In the genomic region with DNA sequence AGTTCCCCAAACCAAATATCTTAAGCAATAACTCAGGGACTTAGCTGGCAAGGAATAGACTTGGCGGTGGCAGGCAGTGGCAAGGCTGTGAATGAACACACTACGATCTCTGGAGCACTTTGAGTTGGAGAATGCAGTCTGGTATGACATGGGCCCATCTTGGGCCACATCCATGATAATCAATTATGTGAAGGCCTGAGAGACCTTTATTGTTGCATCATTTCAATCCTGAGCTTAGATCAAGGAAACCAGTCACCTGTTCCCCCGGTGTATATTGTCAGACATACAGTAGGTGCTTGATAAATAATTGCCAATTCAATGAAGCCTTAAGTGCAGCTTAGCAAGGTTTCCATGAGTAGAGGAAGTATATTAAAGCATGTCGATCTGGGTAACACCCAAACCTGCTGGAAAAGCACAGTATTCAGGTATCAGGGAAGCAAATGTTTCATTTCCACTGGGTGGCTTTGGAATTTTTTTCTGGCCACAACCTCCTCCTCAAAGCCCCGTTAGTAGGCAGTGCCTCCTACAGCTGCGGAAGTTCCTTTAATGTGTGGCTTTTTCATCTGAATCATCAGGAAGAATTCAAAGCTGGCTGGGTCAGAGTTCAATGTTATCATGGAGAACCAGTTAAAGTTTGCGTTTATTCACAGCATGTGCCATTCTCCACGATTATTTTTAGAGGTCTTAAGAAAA, we compare ENCODE assay signal across 9 cellular contexts. TPM values are rescaled to one million over a fixed set of nuclear protein-coding genes. Genes with fewer than 3 reads are reported as not detected.
DNase-seq lines count a peak whose midpoint lies in the region; ATAC-seq, FAIRE-seq and TF ChIP-seq lines count a peak whose summit lies in the region.
"Had no signal": no experiment of that assay in that cellular context is flagged by ENCODE, and none has a peak within 500 bp of the region (broad histone marks: within the 10 kb centered on the region; RNA-seq: fewer than 3 reads in every experiment).

No MANE protein-coding gene starts in this region.

- peak; percentile 40 for DNase-seq in Calu3
- peak; percentile 69 for DNase-seq in LoVo (ENCODE audit: low spot score)
- DNase-seq in astrocyte (ENCODE audit: low read depth) = peak; percentile 85
- no peak for DNase-seq in naive thymus-derived CD4-positive, alpha-beta T cell
- no peak for DNase-seq in NCI-H69 (lab: John Stamatoyannopoulos, UW)
- no peak for DNase-seq in NCI-H345 (lab: John Stamatoyannopoulos, UW)
- no peak for DNase-seq in H7
- no peak for DNase-seq in stimulated activated naive B cell treated with anti-CD40 and anti-IgM and Interleukin-4, amounts not matched to agents 10 μg/mL and 1 μg/mL and 100 μg/mL, for 72 hours
- DNase-seq: esophagus squamous epithelium had no signal

- intact Hi-C loops in Calu3 (cut with micrococcal nuclease; ENCODE audit: unreplicated experiment) = no loop called here
- intact Hi-C loops in naive thymus-derived CD4-positive, alpha-beta T cell (cut with micrococcal nuclease) = loop anchor here (1.0 to 2.0 kb wide), 2 partner anchors 10 to 19 kb away; a partner anchor contains a TSS

- H2AFZ ChIP-seq in astrocyte (ENCODE audit: low read depth, low read length) = peak overlapping the region; percentile 53

- peak overlapping the region; percentile 46 for H3K9ac ChIP-seq in astrocyte (ENCODE audit: low read length)

- FAIRE-seq in astrocyte (lab: Jason Lieb, UNC) = peak; percentile 83

- CTCF ChIA-PET in Calu3 (lab: Charles Lee) = interaction anchor here (0.6 kb wide), 1 partner anchor 63 kb away, joined by 5 read pairs; a partner anchor contains a TSS
- CTCF ChIA-PET in naive thymus-derived CD4-positive, alpha-beta T cell (lab: Charles Lee) = interaction anchor here (1.1 to 2.6 kb wide), 2 partner anchors 9 to 28 kb away, joined by 3 to 11 read pairs; a partner anchor contains a TSS

- H3K4me3 ChIP-seq in astrocyte (ENCODE audit: insufficient read depth, low read depth, low read length) (peak overlapping the region; percentile 6), H7 (ENCODE audit: insufficient read depth, low read depth, low read length) (no peak overlapping the region)
- H3K4me3 ChIP-seq in naive thymus-derived CD4-positive, alpha-beta T cell (ENCODE audit: low read length) = no peak overlapping the region
- H3K4me3 ChIP-seq: esophagus squamous epithelium had no signal

- peaks cover 53% of the 10 kb centered on the region for H3K4me1 ChIP-seq in astrocyte (ENCODE audit: insufficient read depth, low read length)
- peaks cover 33 to 58% of the 10 kb centered on the region in 2 donors for H3K4me1 ChIP-seq in naive thymus-derived CD4-positive, alpha-beta T cell (ENCODE audit: control insufficient read depth in 2 of 2, insufficient read depth in 2 of 2, low read length in 2 of 2)

- TF ChIP-seq CTCF in Calu3 (IDR thresholded peaks at IDR 0.05; ENCODE audit: unreplicated experiment) (no peak), astrocyte (IDR thresholded peaks at IDR 0.05; ENCODE audit: insufficient read depth, low read depth, low read length) (no peak)

- H3K27ac Mint-ChIP-seq in Calu3 (ENCODE audit: unreplicated experiment) (no peak overlapping the region), astrocyte (ENCODE audit: unreplicated experiment) (peak overlapping the region; percentile 77)
- H3K27ac Mint-ChIP-seq in naive thymus-derived CD4-positive, alpha-beta T cell = peak overlapping the region; percentile 50 to 98 (median 92)
- H3K27ac Mint-ChIP-seq in stimulated activated naive B cell treated with anti-CD40 and anti-IgM and Interleukin-4, amounts not matched to agents 10 μg/mL and 1 μg/mL and 100 μg/mL, for 72 hours = no peak overlapping the region

- H3K4me2 ChIP-seq in astrocyte (ENCODE audit: low read length) = peak overlapping the region; percentile 71

- H3K4me1 Mint-ChIP-seq in Calu3 (ENCODE audit: low read depth, unreplicated experiment) = peaks cover 13% of the 10 kb centered on the region
- peaks cover 48% of the 10 kb centered on the region for H3K4me1 Mint-ChIP-seq in astrocyte (ENCODE audit: low read depth, unreplicated experiment)
- H3K4me1 Mint-ChIP-seq in naive thymus-derived CD4-positive, alpha-beta T cell = peaks cover 41 to 84% (median 64%) of the 10 kb centered on the region in 7 donors
- peaks cover 8 to 19% of the 10 kb centered on the region in 2 donors for H3K4me1 Mint-ChIP-seq in stimulated activated naive B cell treated with anti-CD40 and anti-IgM and Interleukin-4, amounts not matched to agents 10 μg/mL and 1 μg/mL and 100 μg/mL, for 72 hours

- H3K27me3 ChIP-seq in astrocyte (ENCODE audit: insufficient read depth, low read length) (no peaks in the 10 kb centered on the region), H7 (ENCODE audit: control insufficient read depth, insufficient read depth, low read length) (peaks cover 6% of the 10 kb centered on the region)
- H3K27me3 ChIP-seq in naive thymus-derived CD4-positive, alpha-beta T cell (ENCODE audit: control insufficient read depth in 2 of 2, insufficient read depth in 2 of 2, low read length in 2 of 2) = no peaks in the 10 kb centered on the region
- H3K27me3 ChIP-seq: esophagus squamous epithelium had no signal

- no peaks in the 10 kb centered on the region for H3K9me3 Mint-ChIP-seq in Calu3 (ENCODE audit: low read depth, unreplicated experiment)
- H3K9me3 Mint-ChIP-seq in astrocyte (ENCODE audit: unreplicated experiment) = no peaks in the 10 kb centered on the region
- H3K9me3 Mint-ChIP-seq in naive thymus-derived CD4-positive, alpha-beta T cell = no peaks in the 10 kb centered on the region
- H3K9me3 Mint-ChIP-seq in stimulated activated naive B cell treated with anti-CD40 and anti-IgM and Interleukin-4, amounts not matched to agents 10 μg/mL and 1 μg/mL and 100 μg/mL, for 72 hours = no peaks in the 10 kb centered on the region

- ATAC-seq in naive thymus-derived CD4-positive, alpha-beta T cell = no peak
- no peak for ATAC-seq in stimulated activated naive B cell treated with anti-CD40 and anti-IgM and Interleukin-4, amounts not matched to agents 10 μg/mL and 1 μg/mL and 100 μg/mL, for 72 hours (replicated peaks)

- no TSS peak for BruUV-seq in Calu3 (replicated peaks; lab: Mats Ljungman, UMichigan)

- peak overlapping the region; percentile 81 for H3K27ac ChIP-seq in astrocyte (ENCODE audit: low read depth, low read length)
- H3K27ac ChIP-seq in naive thymus-derived CD4-positive, alpha-beta T cell (ENCODE audit: low read depth, low read length) = peak overlapping the region; percentile 36

- H4K20me1 ChIP-seq in astrocyte (ENCODE audit: insufficient read depth, low read length) = no peaks in the 10 kb centered on the region

- H3K9me3 ChIP-seq in astrocyte (ENCODE audit: insufficient read depth, low read depth, low read length) = no peaks in the 10 kb centered on the region
- H3K9me3 ChIP-seq in naive thymus-derived CD4-positive, alpha-beta T cell (ENCODE audit: control insufficient read depth in 2 of 3, low read length in 3 of 3) = no peaks in the 10 kb centered on the region
- H3K9me3 ChIP-seq: esophagus squamous epithelium had no signal

- H3K36me3 ChIP-seq in astrocyte (ENCODE audit: insufficient read depth, low read length) (no peaks in the 10 kb centered on the region), H7 (replicated peaks; ENCODE audit: control insufficient read depth, insufficient read depth, low read length) (no peaks in the 10 kb centered on the region)
- no peaks in the 10 kb centered on the region for H3K36me3 ChIP-seq in naive thymus-derived CD4-positive, alpha-beta T cell (ENCODE audit: control insufficient read depth in 2 of 3, insufficient read depth in 3 of 3, low read length in 3 of 3)
- H3K36me3 ChIP-seq: esophagus squamous epithelium had no signal

- H3K36me3 Mint-ChIP-seq in Calu3 (ENCODE audit: insufficient read depth, unreplicated experiment) (no peaks in the 10 kb centered on the region), astrocyte (ENCODE audit: low read depth, unreplicated experiment) (peaks cover under 1% of the 10 kb centered on the region)
- H3K36me3 Mint-ChIP-seq in naive thymus-derived CD4-positive, alpha-beta T cell = peaks cover 0 to 17% (median 9%) of the 10 kb centered on the region in 5 donors
- H3K36me3 Mint-ChIP-seq in stimulated activated naive B cell treated with anti-CD40 and anti-IgM and Interleukin-4, amounts not matched to agents 10 μg/mL and 1 μg/mL and 100 μg/mL, for 72 hours = peaks cover 12 to 14% of the 10 kb centered on the region in 2 donors

- no peaks in the 10 kb centered on the region for H3K27me3 Mint-ChIP-seq in Calu3 (ENCODE audit: unreplicated experiment)
- peaks cover 2% of the 10 kb centered on the region for H3K27me3 Mint-ChIP-seq in astrocyte (ENCODE audit: low read depth, unreplicated experiment)
- H3K27me3 Mint-ChIP-seq in naive thymus-derived CD4-positive, alpha-beta T cell = no peaks in the 10 kb centered on the region
- H3K27me3 Mint-ChIP-seq in stimulated activated naive B cell treated with anti-CD40 and anti-IgM and Interleukin-4, amounts not matched to agents 10 μg/mL and 1 μg/mL and 100 μg/mL, for 72 hours = peaks cover 4 to 11% of the 10 kb centered on the region in 2 donors

- POLR2A ChIA-PET in naive thymus-derived CD4-positive, alpha-beta T cell (lab: Charles Lee) = interaction anchor here (0.8 to 8.4 kb wide), 7 partner anchors 9 to 46 kb away, joined by 3 to 67 read pairs (median 5); a partner anchor contains a TSS

- peaks cover 5% of the 10 kb centered on the region for H3K79me2 ChIP-seq in astrocyte (ENCODE audit: insufficient read depth, low read length)

- H3K4me3 Mint-ChIP-seq in Calu3 (ENCODE audit: low read depth, unreplicated experiment) (no peak overlapping the region), astrocyte (ENCODE audit: unreplicated experiment) (peak overlapping the region; percentile 65)
- peak overlapping the region; percentile 11 to 78 (median 58) for H3K4me3 Mint-ChIP-seq in naive thymus-derived CD4-positive, alpha-beta T cell
- H3K4me3 Mint-ChIP-seq in stimulated activated naive B cell treated with anti-CD40 and anti-IgM and Interleukin-4, amounts not matched to agents 10 μg/mL and 1 μg/mL and 100 μg/mL, for 72 hours = no peak overlapping the region

RNA-seq across cellular contexts. Expression of a gene that starts 10.2 kb away (rescaled TPM):
- total RNA-seq in Calu3 (2022) = 0.24 and 0.27 TPM in 2 replicates
- total RNA-seq in astrocyte = 2.3 and 2.5 TPM in 2 replicates
- total RNA-seq in naive thymus-derived CD4-positive, alpha-beta T cell = 10 to 100 TPM in 4 of 5 experiments, 1 to 10 TPM in 1; 8.0 to 16.9 (median 14.3) TPM
- 10 to 100 TPM in 1 of 2 donors, 1 to 10 TPM in 1; 6.8 to 10.7 TPM for polyA plus RNA-seq in naive thymus-derived CD4-positive, alpha-beta T cell
- not detected in 2 replicates for total RNA-seq in H7 (2014; rRNA removed; shearing (Covaris generic))

RNA-seq across cellular contexts. Expression of a gene that starts 29.8 kb away (rescaled TPM):
- total RNA-seq in Calu3 (2022) = 41.0 and 44.3 TPM in 2 replicates
- total RNA-seq in astrocyte = 28.5 and 30.3 TPM in 2 replicates
- 10 to 100 TPM; 16.4 to 50.7 (median 46.7) TPM for total RNA-seq in naive thymus-derived CD4-positive, alpha-beta T cell
- polyA plus RNA-seq in naive thymus-derived CD4-positive, alpha-beta T cell = 10 to 100 TPM; 31.5 to 35.9 TPM
- total RNA-seq in H7 (2014; rRNA removed; shearing (Covaris generic)) = 71.1 and 100 TPM in 2 replicates

RNA-seq across cellular contexts. Expression of a gene that starts 30.3 kb away (rescaled TPM):
- total RNA-seq in Calu3 (2022) (73.8 and 75.5 TPM in 2 replicates), astrocyte (10.4 and 14.8 TPM in 2 replicates)
- total RNA-seq in naive thymus-derived CD4-positive, alpha-beta T cell = 10 to 100 TPM in 1 of 5 experiments, 1 to 10 TPM in 3, under 1 TPM in 1; 0.95 to 44.1 (median 1.2) TPM
- polyA plus RNA-seq in naive thymus-derived CD4-positive, alpha-beta T cell = under 1 TPM; 0.43 to 0.64 TPM
- total RNA-seq in H7 (2014; rRNA removed; shearing (Covaris generic)) = 158 and 160 TPM in 2 replicates

RNA-seq across cellular contexts. Expression of a gene that starts 46.1 kb away (rescaled TPM):
- total RNA-seq in Calu3 (2022) (67.2 and 68.7 TPM in 2 replicates), astrocyte (76.5 and 81.4 TPM in 2 replicates)
- total RNA-seq in naive thymus-derived CD4-positive, alpha-beta T cell = 100 to 1,000 TPM in 1 of 5 experiments, 10 to 100 TPM in 4; 62.5 to 118 (median 72.0) TPM
- polyA plus RNA-seq in naive thymus-derived CD4-positive, alpha-beta T cell = 100 to 1,000 TPM; 156 to 157 TPM
- 59.7 and 60.8 TPM in 2 replicates for total RNA-seq in H7 (2014; rRNA removed; shearing (Covaris generic))

Comparison
In these comparisons a context has a peak if more than half of its experiments do, and no peak if none do; other contexts are left out.
1. DNase-seq: peak in Calu3 (single experiment), LoVo (single experiment) and astrocyte (single experiment); none in naive thymus-derived CD4-positive, alpha-beta T cell (0 of 9), NCI-H69 (single experiment), NCI-H345 (single experiment), H7 (single experiment) and stimulated activated naive B cell treated with anti-CD40 and anti-IgM and Interleukin-4, amounts not matched to agents 10 μg/mL and 1 μg/mL and 100 μg/mL, for 72 hours (single experiment).
2. H3K27ac Mint-ChIP-seq: peak in astrocyte (single experiment) and naive thymus-derived CD4-positive, alpha-beta T cell (9 of 9); none in Calu3 (single experiment) and stimulated activated naive B cell treated with anti-CD40 and anti-IgM and Interleukin-4, amounts not matched to agents 10 μg/mL and 1 μg/mL and 100 μg/mL, for 72 hours (single experiment).
3. H3K4me3 Mint-ChIP-seq: peak in astrocyte (single experiment) and naive thymus-derived CD4-positive, alpha-beta T cell (10 of 10); none in Calu3 (single experiment) and stimulated activated naive B cell treated with anti-CD40 and anti-IgM and Interleukin-4, amounts not matched to agents 10 μg/mL and 1 μg/mL and 100 μg/mL, for 72 hours (0 of 2).